Comparison of ENCODE assay signal across 25 cellular contexts in genomic region chr14:102484316-102484715, GRCh38.
"Had no signal": no experiment of that assay in that cellular context is flagged by ENCODE, and none has a peak within 500 bp of the region (broad histone marks: within the 10 kb centered on the region; RNA-seq: fewer than 3 reads in every experiment).

No MANE protein-coding gene starts in this region.

- H3K27ac Mint-ChIP-seq: naive B cell; nephron; stimulated activated naive B cell treated with anti-CD40 and anti-IgM and Interleukin-4, amounts not matched to agents 10 μg/mL and 1 μg/mL and 100 μg/mL, for 72 hours had no signal

- H3K4me3 ChIP-seq: dorsolateral prefrontal cortex, heart right ventricle, lower lobe of right lung, pancreas, prostate gland, right lobe of liver, skin epidermis, testis, tibial nerve had no signal

- DNase-seq: cortex of kidney; effector CD8-positive, alpha-beta T cell; foreskin melanocyte; heart right ventricle; hypothalamus; islet precursor cell; lower lobe of right lung; mesenchymal stem cell; midbrain; naive B cell; occipital lobe; retina; stimulated activated CD4-positive, alpha-beta T cell treated with anti-CD3 and anti-CD28 coated beads, Interleukin-2, amount 100 ng/mL, for 24 hours; stimulated activated CD4-positive, alpha-beta T cell treated with anti-CD3 and anti-CD28 coated beads, Interleukin-4, amount 100 ng/mL, for 4 hours; stimulated activated naive B cell treated with anti-CD40 and anti-IgM and Interleukin-4, amounts not matched to agents 10 μg/mL and 1 μg/mL and 100 μg/mL, for 72 hours; stimulated activated naive CD8-positive, alpha-beta T cell treated with anti-CD3 and anti-CD28 coated beads, Interleukin-15, amount 100 ng/mL, for 72 hours; testis had no signal

- H3K9me3 ChIP-seq: lower lobe of right lung, pancreas, prostate gland, right lobe of liver, testis had no signal

- H3K27ac ChIP-seq: heart right ventricle, lower lobe of right lung, pancreas, prostate gland, right lobe of liver, skin epidermis, testis, tibial nerve had no signal

- H3K27me3 Mint-ChIP-seq: naive B cell; stimulated activated naive B cell treated with anti-CD40 and anti-IgM and Interleukin-4, amounts not matched to agents 10 μg/mL and 1 μg/mL and 100 μg/mL, for 72 hours; stimulated activated naive CD8-positive, alpha-beta T cell treated with anti-CD3 and anti-CD28 coated beads, Interleukin-15, amount 100 ng/mL, for 72 hours had no signal

- H3K27me3 ChIP-seq: dorsolateral prefrontal cortex, heart right ventricle, pancreas, right lobe of liver, testis, tibial nerve had no signal

- H3K4me3 Mint-ChIP-seq: naive B cell; nephron; stimulated activated naive B cell treated with anti-CD40 and anti-IgM and Interleukin-4, amounts not matched to agents 10 μg/mL and 1 μg/mL and 100 μg/mL, for 72 hours; stimulated activated naive CD8-positive, alpha-beta T cell treated with anti-CD3 and anti-CD28 coated beads, Interleukin-15, amount 100 ng/mL, for 72 hours had no signal

- H3K36me3 ChIP-seq: lower lobe of right lung, pancreas, prostate gland, right lobe of liver had no signal

- ATAC-seq: heart right ventricle; left lobe of liver; lower lobe of right lung; pancreas; stimulated activated naive B cell treated with anti-CD40 and anti-IgM and Interleukin-4, amounts not matched to agents 10 μg/mL and 1 μg/mL and 100 μg/mL, for 72 hours; stimulated activated naive CD8-positive, alpha-beta T cell treated with anti-CD3 and anti-CD28 coated beads, Interleukin-15, amount 100 ng/mL, for 72 hours had no signal
